17 cellular contexts compared by ENCODE assay signal in the genomic region with DNA sequence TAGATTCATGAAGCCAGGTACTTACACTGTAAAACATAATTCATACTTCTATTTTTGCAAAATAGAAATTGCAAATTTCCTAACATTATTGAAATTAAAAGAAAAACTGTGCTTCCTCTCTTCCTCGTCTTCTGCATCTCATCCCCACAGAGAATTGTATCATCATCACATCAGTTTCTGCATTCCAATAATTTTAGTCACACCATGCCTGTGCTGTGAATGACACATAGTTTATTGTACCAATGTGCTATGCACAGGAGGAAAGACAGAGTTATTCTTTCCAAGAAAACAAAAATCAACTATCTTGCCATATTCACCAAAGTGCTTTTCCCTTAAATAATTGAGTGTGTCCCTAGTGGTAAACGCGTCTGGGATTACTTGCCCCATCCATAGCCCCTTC. TPM values are rescaled to one million over a fixed set of nuclear protein-coding genes. Genes with fewer than 3 reads are reported as not detected.
DNase-seq lines count a peak whose midpoint lies in the region; ATAC-seq and TF ChIP-seq lines count a peak whose summit lies in the region.
"Had no signal": no experiment of that assay in that cellular context is flagged by ENCODE, and none has a peak within 500 bp of the region (broad histone marks: within the 10 kb centered on the region; RNA-seq: fewer than 3 reads in every experiment).

No MANE protein-coding gene starts in this region.

- no peak overlapping the region for H3K27ac Mint-ChIP-seq in activated naive CD4-positive, alpha-beta T cell treated with anti-CD3 and anti-CD28 coated beads, Interleukin-2, amount 10 ng/mL, durations not matched to agents 7 days and 5 days
- H3K27ac Mint-ChIP-seq: brain had no signal

- peak; percentile 51 for ATAC-seq in left colon
- ATAC-seq: activated CD4-positive, CD25-positive, alpha-beta regulatory T cell treated with anti-CD3 and anti-CD28 coated beads, Interleukin-2, amount 50 U/mL, for 24 hours had no signal

- no peaks in the 10 kb centered on the region for H3K36me3 Mint-ChIP-seq in activated naive CD4-positive, alpha-beta T cell treated with anti-CD3 and anti-CD28 coated beads, Interleukin-2, amount 10 ng/mL, durations not matched to agents 7 days and 5 days
- H3K36me3 Mint-ChIP-seq: brain had no signal

- H3K4me1 Mint-ChIP-seq in activated naive CD4-positive, alpha-beta T cell treated with anti-CD3 and anti-CD28 coated beads, Interleukin-2, amount 10 ng/mL, durations not matched to agents 7 days and 5 days = no peaks in the 10 kb centered on the region

- CTCF ChIA-PET in activated naive CD4-positive, alpha-beta T cell treated with anti-CD3 and anti-CD28 coated beads, Interleukin-2, amount 10 ng/mL, durations not matched to agents 7 days and 5 days (lab: Charles Lee) = interaction anchor here (1.3 kb wide), 1 partner anchor 13 kb away, joined by 3 read pairs; no protein-coding TSS in a partner anchor

- H3K4me3 Mint-ChIP-seq in activated naive CD4-positive, alpha-beta T cell treated with anti-CD3 and anti-CD28 coated beads, Interleukin-2, amount 10 ng/mL, durations not matched to agents 7 days and 5 days = no peak overlapping the region
- H3K4me3 Mint-ChIP-seq: brain had no signal

- peak; percentile 31 for DNase-seq in Daoy (ENCODE audit: low read depth)
- peak; percentile 67 for DNase-seq in M059J (ENCODE audit: low read depth)
- peak; percentile 67 for DNase-seq in choroid plexus epithelial cell (ENCODE audit: low read depth)
- no peak for DNase-seq in left colon
- DNase-seq in activated naive CD4-positive, alpha-beta T cell treated with anti-CD3 and anti-CD28 coated beads, Interleukin-2, amount 10 ng/mL, durations not matched to agents 7 days and 5 days = no peak
- DNase-seq in RPMI8226 = no peak
- no peak for DNase-seq in germinal center (ENCODE audit: low spot score)
- no peak for DNase-seq in midbrain (lab: John Stamatoyannopoulos, UW)
- DNase-seq: activated CD8-positive, alpha-beta memory T cell treated with anti-CD3 and anti-CD28 coated beads, Interleukin-2, amount 50 U/mL, for 48 hours; activated naive CD4-positive, alpha-beta T cell treated with Interleukin-2 at 50 U/mL for 16 hours; NCI-H187 treated with DMSO at 0.1 percent for 48 hours; NCI-H524; OCI-M1; sigmoid colon; tibial artery had no signal

- no peaks in the 10 kb centered on the region for H3K9me3 Mint-ChIP-seq in activated naive CD4-positive, alpha-beta T cell treated with anti-CD3 and anti-CD28 coated beads, Interleukin-2, amount 10 ng/mL, durations not matched to agents 7 days and 5 days
- H3K9me3 Mint-ChIP-seq: brain had no signal

- H3K27me3 Mint-ChIP-seq in activated naive CD4-positive, alpha-beta T cell treated with anti-CD3 and anti-CD28 coated beads, Interleukin-2, amount 10 ng/mL, durations not matched to agents 7 days and 5 days = peaks cover 4% of the 10 kb centered on the region

- intact Hi-C loops in left colon (cut with DNase I, micrococcal nuclease) = loop anchor here in 1 of 2 donors (10.0 kb wide), 1 partner anchor 630 kb away; no protein-coding TSS in a partner anchor

- no peak overlapping the region for H3K4me3 ChIP-seq in choroid plexus epithelial cell (ENCODE audit: low read depth, low read length)
- H3K4me3 ChIP-seq: sigmoid colon, tibial artery had no signal

- TF ChIP-seq CTCF in choroid plexus epithelial cell (conservative IDR thresholded peaks at IDR 0.05; ENCODE audit: low read depth, low read length) = no peak

RNA-seq across cellular contexts. Expression of a gene that starts 38.1 kb away (rescaled TPM):
- total RNA-seq in Daoy (2014; rRNA removed; shearing (Covaris generic)) = 11.9 and 14.0 TPM in 2 replicates
- 5.6 and 11.5 TPM in 2 replicates for total RNA-seq in M059J (2014; rRNA removed; shearing (Covaris generic))
- total RNA-seq in left colon = 10 to 100 TPM; 54.4 to 68.4 TPM

Comparison
In these comparisons a context has a peak if more than half of its experiments do, and no peak if none do; other contexts are left out.
1. DNase-seq: peak in Daoy (single experiment), M059J (single experiment) and choroid plexus epithelial cell (single experiment); none in left colon (0 of 2), activated naive CD4-positive, alpha-beta T cell treated with anti-CD3 and anti-CD28 coated beads, Interleukin-2, amount 10 ng/mL, durations not matched to agents 7 days and 5 days (single experiment), RPMI8226 (single experiment), germinal center (single experiment) and midbrain (single experiment).